8 cellular contexts compared by ENCODE assay signal in the genomic region with DNA sequence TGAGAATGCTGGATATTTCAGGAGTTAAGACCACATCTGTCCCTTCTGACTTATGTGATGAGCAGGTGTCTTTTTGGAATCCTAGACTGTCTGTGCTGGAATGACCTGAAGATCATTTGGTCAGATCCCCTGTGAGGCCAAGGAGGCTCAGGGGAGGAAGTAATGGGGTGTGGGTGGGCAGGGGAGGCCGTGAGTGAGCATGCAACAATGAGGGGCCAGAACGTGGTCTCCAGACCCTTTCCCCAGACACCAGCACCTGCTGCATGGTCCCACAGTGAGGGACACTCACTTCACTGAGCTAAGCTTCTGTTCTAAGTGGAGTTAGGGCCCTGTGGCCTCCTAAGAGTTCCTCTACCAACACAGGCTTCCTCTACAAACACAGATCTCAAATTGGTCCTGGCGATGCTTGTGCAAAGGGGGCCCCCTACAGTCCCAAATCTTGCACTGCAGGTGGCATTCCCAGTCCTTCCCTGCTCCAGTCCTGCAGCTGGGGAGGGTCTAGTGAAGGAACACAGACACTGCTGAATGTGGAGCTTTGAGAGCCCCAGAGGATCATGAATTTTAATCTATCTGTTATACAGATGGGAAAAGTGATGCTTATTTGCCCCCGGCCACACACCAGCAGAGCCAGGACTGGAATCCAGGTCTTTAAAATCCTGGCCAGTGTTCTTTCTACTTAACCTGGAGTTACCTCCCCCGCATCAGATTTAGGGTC.
DNase-seq lines count a peak whose midpoint lies in the region; ATAC-seq and TF ChIP-seq lines count a peak whose summit lies in the region.

No MANE protein-coding gene starts in this region.

- DNase-seq in SIG-M5 treated with dmso at 0.1 percent for 504 hours (lab: John Stamatoyannopoulos, UW; ENCODE audit: unreplicated experiment) (peak; percentile 64), SIG-M5 (lab: John Stamatoyannopoulos, UW) (no peak), NCI-H146 treated with DMSO at 0.1 percent for 48 hours (lab: John Stamatoyannopoulos, UW; ENCODE audit: unreplicated experiment) (peak; percentile 72), SW 1271 (lab: John Stamatoyannopoulos, UW) (peak; percentile 20 to 74), cardiac fibroblast (ENCODE audit: low read depth in 2 of 2) (peak; percentile 79 to 85), kidney glomerular epithelial cell (lab: John Stamatoyannopoulos, UW) (peak; percentile 66)
- peak; percentile 58 to 60 for DNase-seq in stimulated activated CD4-positive, alpha-beta T cell treated with anti-CD3 and anti-CD28 coated beads, Interleukin-2, amount 100 ng/mL, for 24 hours

- H3K4me3 ChIP-seq in cardiac fibroblast (replicated peaks in 1 of 2; ENCODE audit: low read depth in 2 of 2, low read length in 2 of 2) = no peak overlapping the region

- no peak for ATAC-seq in GM19463 (IDR thresholded peaks at IDR 0.05; ENCODE audit: unreplicated experiment)

- TF ChIP-seq CTCF in cardiac fibroblast (IDR thresholded peaks at IDR 0.05; ENCODE audit: low read depth, low read length) = peak; percentile 96
